In the genomic region with DNA sequence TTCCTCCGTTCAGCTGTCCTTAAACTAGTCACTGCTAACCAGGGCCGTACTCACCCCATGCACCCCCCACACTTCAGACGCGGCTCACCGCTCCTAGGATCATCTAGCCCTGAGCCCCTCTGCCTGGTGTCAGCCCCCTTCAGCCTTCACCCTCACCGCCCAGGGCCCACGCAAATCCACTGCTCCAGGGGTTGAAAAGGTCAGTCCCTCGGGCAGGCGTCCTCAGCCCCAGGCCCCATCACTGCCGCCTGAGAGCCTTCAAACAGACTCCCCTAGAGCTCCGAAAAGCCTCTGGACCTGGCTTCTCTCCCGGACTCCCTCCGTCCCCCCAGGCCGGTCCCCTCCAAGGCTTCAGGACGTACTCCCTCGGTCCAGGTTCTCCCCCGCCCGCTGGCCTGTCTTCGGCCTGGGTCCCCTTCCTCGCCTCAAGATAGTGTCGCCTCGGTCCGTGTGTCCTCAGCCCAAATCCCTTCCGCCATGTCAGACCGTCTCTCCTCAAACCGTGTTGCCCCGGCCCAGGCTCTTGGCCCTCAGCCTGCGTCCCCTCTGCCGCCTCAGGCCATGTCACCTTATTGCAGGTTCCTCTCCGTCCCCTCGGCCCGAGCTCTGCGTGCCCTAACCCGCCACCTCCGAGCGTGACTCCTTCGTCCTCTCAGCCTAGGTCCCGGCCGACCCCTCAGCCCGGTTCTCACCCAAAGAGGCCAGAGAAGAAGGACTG, we compare ENCODE assay signal across 8 cellular contexts. TPM values are rescaled to one million over a fixed set of nuclear protein-coding genes. Genes with fewer than 3 reads are reported as not detected.
A peak's percentile ranks its signal among the peaks of the same experiment; 100 is the strongest.
DNase-seq lines count a peak whose midpoint lies in the region; ATAC-seq, FAIRE-seq and TF ChIP-seq lines count a peak whose summit lies in the region.

No MANE protein-coding gene starts in this region.

- H3K4me1 Mint-ChIP-seq in Calu3 (ENCODE audit: low read depth, unreplicated experiment) = peaks cover 27% of the 10 kb centered on the region

- H3K36me3 ChIP-seq in adrenal gland (replicated peaks in 1 of 2) (no peaks in the 10 kb centered on the region), left lung (no peaks in the 10 kb centered on the region), tibial artery (no peaks in the 10 kb centered on the region)

- H3K27me3 Mint-ChIP-seq in Calu3 (ENCODE audit: unreplicated experiment) = no peaks in the 10 kb centered on the region

- H3K4me3 ChIP-seq in adrenal gland (peak overlapping the region; percentile 69 to 98 (median 86)), left lung (peak overlapping the region; percentile 91 to 98), tibial artery (peak overlapping the region; percentile 73 to 93)

- H3K4me3 Mint-ChIP-seq in Calu3 (ENCODE audit: low read depth, unreplicated experiment) = peak overlapping the region; percentile 98

- H3K27me3 ChIP-seq in adrenal gland = no peaks in the 10 kb centered on the region
- no peaks in the 10 kb centered on the region for H3K27me3 ChIP-seq in left lung
- H3K27me3 ChIP-seq in tibial artery = no peaks in the 10 kb centered on the region

- peak overlapping the region; percentile 89 for H3K27ac Mint-ChIP-seq in Calu3 (ENCODE audit: unreplicated experiment)

- intact Hi-C loops in Calu3 (cut with micrococcal nuclease; ENCODE audit: unreplicated experiment) (loop anchor here (5.0 kb wide), 1 partner anchor 93 kb away; the partner anchor contains the start of gene BICRA), adrenal gland (cut with DNase I) (loop anchor here in 1 of 2 donors (10.0 kb wide), 1 partner anchor 180 kb away; no protein-coding TSS in a partner anchor), left lung (cut with DNase I) (loop anchor here in 1 of 2 donors (10.0 kb wide), 1 partner anchor 190 kb away; no protein-coding TSS in a partner anchor), tibial artery (cut with DNase I; ENCODE audit: low total_unique reads) (loop anchor here (2.0 to 10.0 kb wide), 3 partner anchors 42 to 180 kb away; partner anchors contain the start of gene SLC8A2)

- H3K4me1 ChIP-seq in adrenal gland (replicated peaks in 1 of 2) (peaks cover 44 to 52% of the 10 kb centered on the region in 2 donors), left lung (peaks cover 32 to 59% of the 10 kb centered on the region in 2 donors), tibial artery (peaks cover 14 to 55% (median 46%) of the 10 kb centered on the region in 4 donors)

- no peaks in the 10 kb centered on the region for H3K9me3 ChIP-seq in adrenal gland (replicated peaks in 1 of 3)
- H3K9me3 ChIP-seq in left lung = no peaks in the 10 kb centered on the region
- H3K9me3 ChIP-seq in tibial artery = no peaks in the 10 kb centered on the region

- H3K9me3 Mint-ChIP-seq in Calu3 (ENCODE audit: low read depth, unreplicated experiment) = no peaks in the 10 kb centered on the region

- CTCF ChIA-PET in Calu3 (lab: Charles Lee) = interaction anchor here (0.7 kb wide), 1 partner anchor 126 kb away, joined by 3 read pairs; no protein-coding TSS in a partner anchor

- WGBS in adrenal gland, 4 donors = 1 to 3% (median 2%) methylated on average over 18 to 40 of the region's 40 CpGs

- FAIRE-seq in H54 (lab: Jason Lieb, UNC) = no peak

- ATAC-seq in HG03159 (IDR thresholded peaks at IDR 0.05; ENCODE audit: unreplicated experiment) = peak; percentile 3
- no peak for ATAC-seq in left lung

- TF ChIP-seq POLR2A in adrenal gland (IDR thresholded peaks at IDR 0.05) = no peak
- no peak for TF ChIP-seq POLR2A in H54 (IDR thresholded peaks at IDR 0.05; ENCODE audit: low read depth, low read length)

- peaks cover 45% of the 10 kb centered on the region for H3K36me3 Mint-ChIP-seq in Calu3 (ENCODE audit: insufficient read depth, unreplicated experiment)

- peak overlapping the region; percentile 96 to 100 (median 99) for H3K27ac ChIP-seq in adrenal gland
- H3K27ac ChIP-seq in left lung = peak overlapping the region; percentile 90 to 96
- H3K27ac ChIP-seq in tibial artery = peak overlapping the region; percentile 86 to 97

- BruUV-seq in Calu3 (replicated peaks; lab: Mats Ljungman, UMichigan) = TSS peak; percentile 50

- no peak for TF ChIP-seq CTCF in Calu3 (IDR thresholded peaks at IDR 0.05; ENCODE audit: unreplicated experiment)
- TF ChIP-seq CTCF in adrenal gland (IDR thresholded peaks at IDR 0.05) = peak in 1 of 6 experiments; percentile 8
- TF ChIP-seq CTCF in left lung (IDR thresholded peaks at IDR 0.05) = no peak
- no peak for TF ChIP-seq CTCF in tibial artery (IDR thresholded peaks at IDR 0.05)

- DNase-seq in Calu3 (no peak), adrenal gland (peak in 3 of 7 donors; percentile 38 to 58 (median 48)), left lung (peak; percentile 49 to 65), tibial artery (no peak), glomerular visceral epithelial cell (ENCODE audit: extremely low spot score) (no peak), H54 (ENCODE audit: insufficient read length, low spot score) (no peak)
- no peak for DNase-seq in central memory CD4-positive, alpha-beta T cell

RNA-seq across cellular contexts. Expression of gene NAPA, which starts 0.6 kb away (rescaled TPM):
- 158 and 181 TPM in 2 replicates for total RNA-seq in Calu3 (2022)
- 100 to 1,000 TPM; 162 to 481 (median 269) TPM for total RNA-seq in adrenal gland
- 100 to 1,000 TPM; 200 to 283 (median 244) TPM for polyA plus RNA-seq in adrenal gland
- total RNA-seq in left lung = 100 to 1,000 TPM; 106 to 118 TPM

RNA-seq across cellular contexts. Expression of gene KPTN, which starts 30.3 kb away (rescaled TPM):
- 22.8 and 24.0 TPM in 2 replicates for total RNA-seq in Calu3 (2022)
- 10 to 100 TPM in 4 of 8 donors, 1 to 10 TPM in 4; 2.9 to 25.6 (median 9.9) TPM for total RNA-seq in adrenal gland
- polyA plus RNA-seq in adrenal gland = 100 to 1,000 TPM in 1 of 3 donors, 10 to 100 TPM in 1, 1 to 10 TPM in 1; 7.3 to 121 (median 37.5) TPM
- 10 to 100 TPM; 12.0 to 12.3 TPM for total RNA-seq in left lung

RNA-seq across cellular contexts. Expression of gene SLC8A2, which starts 42.6 kb away (rescaled TPM):
- total RNA-seq in Calu3 (2022) (0.12 and 0.33 TPM in 2 replicates), adrenal gland (1 to 10 TPM in 4 of 8 donors, under 1 TPM in 1, not detected in 3; 0.36 to 6.1 (median 4.2) TPM), left lung (under 1 TPM in 1 of 2 donors, not detected in 1; 0.06 TPM)
- 1 to 10 TPM in 2 of 3 donors, under 1 TPM in 1; 0.74 to 3.1 (median 3.0) TPM for polyA plus RNA-seq in adrenal gland

RNA-seq across cellular contexts. Expression of gene ZNF541, which starts 58.6 kb away (rescaled TPM):
- not detected in 2 replicates for total RNA-seq in Calu3 (2022)
- total RNA-seq in adrenal gland = 10 to 100 TPM in 2 of 8 donors, 1 to 10 TPM in 4, under 1 TPM in 2; 0.18 to 14.0 (median 3.8) TPM
- polyA plus RNA-seq in adrenal gland = 10 to 100 TPM in 2 of 3 donors, under 1 TPM in 1; 0.18 to 14.5 (median 11.6) TPM
- under 1 TPM; 0.37 to 0.50 TPM for total RNA-seq in left lung

Comparison
In these comparisons a context has a peak if more than half of its experiments do, and no peak if none do; other contexts are left out.
1. DNase-seq: peak in left lung (2 of 2); none in Calu3 (single experiment), tibial artery (0 of 2), central memory CD4-positive, alpha-beta T cell (single experiment), glomerular visceral epithelial cell (single experiment) and H54 (single experiment).
2. Peak in every context shown above with its lines, with median percentiles within 50 percentile points of each other: H3K27ac ChIP-seq and H3K4me3 ChIP-seq.